Comparison of ENCODE assay signal across 12 cellular contexts in genomic region chr19:50314724-50315700, GRCh38. TPM values are rescaled to one million over a fixed set of nuclear protein-coding genes. Genes with fewer than 3 reads are reported as not detected.
DNase-seq lines count a peak whose midpoint lies in the region; ATAC-seq, FAIRE-seq and TF ChIP-seq lines count a peak whose summit lies in the region.
"Had no signal": no experiment of that assay in that cellular context is flagged by ENCODE, and none has a peak within 500 bp of the region (broad histone marks: within the 10 kb centered on the region; RNA-seq: fewer than 3 reads in every experiment).

No MANE protein-coding gene starts in this region.

- no peaks in the 10 kb centered on the region for H3K4me1 ChIP-seq in iPS-20b (ENCODE audit: insufficient read depth, low read length)

- H3K4me3 ChIP-seq in WERI-Rb-1 (ENCODE audit: low read depth, low read length) (peak overlapping the region; percentile 14), iPS-20b (ENCODE audit: low read length) (peak overlapping the region; percentile 73)

- H3K27me3 ChIP-seq in WERI-Rb-1 (ENCODE audit: insufficient read depth, low read depth, severe bottlenecking) = peaks cover 39% of the 10 kb centered on the region
- peaks cover 23% of the 10 kb centered on the region; the same call in 1 of the 2 replicates for H3K27me3 ChIP-seq in iPS-20b (ENCODE audit: insufficient read depth, low read length)

- TF ChIP-seq CTCF in natural killer cell (IDR thresholded peaks at IDR 0.05) (no peak), WERI-Rb-1 (IDR thresholded peaks at IDR 0.05; ENCODE audit: low read depth, low read length) (no peak)

- H3K36me3 ChIP-seq in WERI-Rb-1 = no peaks in the 10 kb centered on the region; the same call in 1 of the 2 replicates
- no peaks in the 10 kb centered on the region for H3K36me3 ChIP-seq in iPS-20b (ENCODE audit: insufficient read depth, low read depth, low read length)
- H3K36me3 ChIP-seq: neutrophil had no signal

- H3K4me1 Mint-ChIP-seq in natural killer cell treated with Interleukin-12 subunit alpha and Interleukin-12 subunit beta and Interleukin-15 and Interleukin-18, amount 100 ng/mL, for 72 hours (ENCODE audit: low read depth in 2 of 2) = peaks cover 6 to 10% of the 10 kb centered on the region in 2 donors
- H3K4me1 Mint-ChIP-seq in natural killer cell = peaks cover 6 to 10% of the 10 kb centered on the region in 2 donors
- H3K4me1 Mint-ChIP-seq: immature natural killer cell had no signal

- no peak for ATAC-seq in natural killer cell treated with Interleukin-12 subunit alpha and Interleukin-12 subunit beta and Interleukin-15 and Interleukin-18, amount 100 ng/mL, for 72 hours
- ATAC-seq in natural killer cell (no peak), GM19351 (IDR thresholded peaks at IDR 0.05; ENCODE audit: unreplicated experiment) (no peak), GM21360 (IDR thresholded peaks at IDR 0.05; ENCODE audit: unreplicated experiment) (no peak)

- peak overlapping the region; percentile 72; the same call in 1 of the 2 replicates for H3K9ac ChIP-seq in iPS-20b (ENCODE audit: low read depth, low read length)

- H3K27ac ChIP-seq in WERI-Rb-1 (no peak overlapping the region), iPS-20b (ENCODE audit: low read length) (no peak overlapping the region)
- H3K27ac ChIP-seq: neutrophil had no signal

- no peak for DNase-seq in natural killer cell treated with Interleukin-12 subunit alpha and Interleukin-12 subunit beta and Interleukin-15 and Interleukin-18, amount 100 ng/mL, for 72 hours (ENCODE audit: low spot score)
- no peak for DNase-seq in natural killer cell
- no peak for DNase-seq in WERI-Rb-1
- DNase-seq in urothelium cell line (ENCODE audit: low spot score) = no peak
- DNase-seq in GDM1 (lab: John Stamatoyannopoulos, UW) = no peak
- DNase-seq: immature natural killer cell; NCI-H2029 treated with DMSO at 0.1 percent for 48 hours; stimulated activated naive CD4-positive, alpha-beta T cell had no signal

- intact Hi-C loops in natural killer cell (cut with micrococcal nuclease) = no loop called here

- peaks cover 7% of the 10 kb centered on the region for H3K36me3 Mint-ChIP-seq in natural killer cell treated with Interleukin-12 subunit alpha and Interleukin-12 subunit beta and Interleukin-15 and Interleukin-18, amount 100 ng/mL, for 72 hours
- H3K36me3 Mint-ChIP-seq in natural killer cell = no peaks in the 10 kb centered on the region
- H3K36me3 Mint-ChIP-seq: immature natural killer cell had no signal

- H3K4me3 Mint-ChIP-seq in natural killer cell treated with Interleukin-12 subunit alpha and Interleukin-12 subunit beta and Interleukin-15 and Interleukin-18, amount 100 ng/mL, for 72 hours = peak overlapping the region; percentile 21
- H3K4me3 Mint-ChIP-seq in natural killer cell = no peak overlapping the region

- FAIRE-seq in urothelium cell line (lab: Jason Lieb, UNC) = peak; percentile 50

- no peaks in the 10 kb centered on the region for H3K9me3 ChIP-seq in WERI-Rb-1 (ENCODE audit: severe bottlenecking)
- H3K9me3 ChIP-seq in iPS-20b (ENCODE audit: insufficient read depth, low read depth, low read length) = peaks cover 27% of the 10 kb centered on the region
- H3K9me3 ChIP-seq: neutrophil had no signal

- H3K9me3 Mint-ChIP-seq in natural killer cell treated with Interleukin-12 subunit alpha and Interleukin-12 subunit beta and Interleukin-15 and Interleukin-18, amount 100 ng/mL, for 72 hours = no peaks in the 10 kb centered on the region
- H3K9me3 Mint-ChIP-seq in natural killer cell = peaks cover 0 to 2% of the 10 kb centered on the region in 2 donors
- H3K9me3 Mint-ChIP-seq: immature natural killer cell had no signal

- H3K27me3 Mint-ChIP-seq in natural killer cell treated with Interleukin-12 subunit alpha and Interleukin-12 subunit beta and Interleukin-15 and Interleukin-18, amount 100 ng/mL, for 72 hours = peaks cover 50 to 60% of the 10 kb centered on the region in 2 donors
- H3K27me3 Mint-ChIP-seq in natural killer cell (ENCODE audit: low read depth in 2 of 2) = peaks cover 48 to 56% of the 10 kb centered on the region in 2 donors

- no peak overlapping the region for H3K27ac Mint-ChIP-seq in natural killer cell treated with Interleukin-12 subunit alpha and Interleukin-12 subunit beta and Interleukin-15 and Interleukin-18, amount 100 ng/mL, for 72 hours
- no peak overlapping the region for H3K27ac Mint-ChIP-seq in natural killer cell
- H3K27ac Mint-ChIP-seq: immature natural killer cell had no signal

RNA-seq across cellular contexts. Expression of gene KCNC3, which starts 14.2 kb away (rescaled TPM):
- 10 to 100 TPM in 1 of 2 donors, 1 to 10 TPM in 1; 1.9 to 25.8 TPM for total RNA-seq in natural killer cell treated with Interleukin-12 subunit alpha and Interleukin-12 subunit beta and Interleukin-15 and Interleukin-18, amount 100 ng/mL, for 72 hours
- total RNA-seq in natural killer cell = 1 to 10 TPM in 1 of 3 donors, under 1 TPM in 2; 0.57 to 3.2 (median 0.68) TPM

RNA-seq across cellular contexts. Expression of gene NAPSA, which starts 50.4 kb away (rescaled TPM):
- total RNA-seq in natural killer cell treated with Interleukin-12 subunit alpha and Interleukin-12 subunit beta and Interleukin-15 and Interleukin-18, amount 100 ng/mL, for 72 hours = 10 to 100 TPM in 1 of 2 donors, 1 to 10 TPM in 1; 2.4 to 12.4 TPM
- 1 to 10 TPM in 1 of 3 donors, under 1 TPM in 2; 0.94 to 1.3 (median 0.95) TPM for total RNA-seq in natural killer cell
